In genomic region chr1:53739109-53739681, GRCh38 we compare ENCODE assay signal across 8 cellular contexts. TPM values are rescaled to one million over a fixed set of nuclear protein-coding genes. Genes with fewer than 3 reads are reported as not detected.
DNase-seq lines count a peak whose midpoint lies in the region; ATAC-seq and TF ChIP-seq lines count a peak whose summit lies in the region.

GLIS1 (minus strand) TSS chr1:53739164; CDS start chr1:53738064, 1,100 bp downstream.

- DNase-seq in DMS53 treated with DMSO at 0.1 percent for 48 hours (lab: John Stamatoyannopoulos, UW; ENCODE audit: unreplicated experiment) (peak; percentile 63), OCI-M1 (lab: John Stamatoyannopoulos, UW) (peak; percentile 88), Right ventricle myocardium inferior (ENCODE audit: missing footprints) (peak; percentile 89), omental fat pad (ENCODE audit: low spot score) (no peak), type B pancreatic cell (ENCODE audit: extremely low spot score, unreplicated experiment) (peak; percentile 87)

- H3K36me3 Mint-ChIP-seq in activated naive CD4-positive, alpha-beta T cell treated with anti-CD3 and anti-CD28 coated beads, Interleukin-2, amount 50 U/mL, for 24 hours, result peaks cover 2% of the 10 kb centered on the region
- peaks cover 6% of the 10 kb centered on the region for H3K36me3 Mint-ChIP-seq in type B pancreatic cell

- peaks cover 9% of the 10 kb centered on the region for H3K9me3 Mint-ChIP-seq in activated naive CD4-positive, alpha-beta T cell treated with anti-CD3 and anti-CD28 coated beads, Interleukin-2, amount 50 U/mL, for 24 hours
- peaks cover 10% of the 10 kb centered on the region for H3K9me3 Mint-ChIP-seq in type B pancreatic cell

- 0 out of 2 replicates have a peak, but pooled peaks cover 3% of the 10 kb centered on the region for H3K9me3 ChIP-seq in HUES6 (ENCODE audit: control insufficient read depth, insufficient read depth, low read depth, low read length)

- TF ChIP-seq CTCF in omental fat pad (IDR thresholded peaks at IDR 0.05), result no peak
- TF ChIP-seq CTCF in type B pancreatic cell (conservative IDR thresholded peaks at IDR 0.05), result no peak

- H3K36me3 ChIP-seq in HUES6 (ENCODE audit: control insufficient read depth, insufficient read depth, low read length), result no peaks in the 10 kb centered on the region

- peak within 1 kb of the TSS; percentile 88 for H3K4me3 ChIP-seq in HUES6 (ENCODE audit: low read depth, low read length)

- peaks cover 83% of the 10 kb centered on the region for H3K27me3 ChIP-seq in HUES6 (ENCODE audit: control insufficient read depth, insufficient read depth, low read length)

- peaks cover 32% of the 10 kb centered on the region for H3K4me1 ChIP-seq in HUES6 (ENCODE audit: control insufficient read depth, insufficient read depth, low read length)

- intact Hi-C loops in Right ventricle myocardium inferior (cut with DNase I), result no loop called here

- peak within 1 kb of the TSS; percentile 46 for H3K9ac ChIP-seq in HUES6 (ENCODE audit: low read length)

- H3K27ac ChIP-seq in HUES6 (ENCODE audit: low read depth, low read length), result no peak within 1 kb of the TSS

- ATAC-seq in GM21528 (IDR thresholded peaks at IDR 0.05; ENCODE audit: low FRiP score, unreplicated experiment), result peak; percentile 90
- ATAC-seq in Right ventricle myocardium inferior, result peak; percentile 99
- ATAC-seq in omental fat pad (ENCODE audit: low FRiP score), result peak; percentile 97

- peak within 1 kb of the TSS; percentile 40 for H3K4me3 Mint-ChIP-seq in activated naive CD4-positive, alpha-beta T cell treated with anti-CD3 and anti-CD28 coated beads, Interleukin-2, amount 50 U/mL, for 24 hours
- peak within 1 kb of the TSS; percentile 78 for H3K4me3 Mint-ChIP-seq in type B pancreatic cell

- peaks cover 32% of the 10 kb centered on the region for H3K27me3 Mint-ChIP-seq in activated naive CD4-positive, alpha-beta T cell treated with anti-CD3 and anti-CD28 coated beads, Interleukin-2, amount 50 U/mL, for 24 hours
- H3K27me3 Mint-ChIP-seq in type B pancreatic cell, result peaks cover 71% of the 10 kb centered on the region

- no peaks in the 10 kb centered on the region for H3K4me1 Mint-ChIP-seq in activated naive CD4-positive, alpha-beta T cell treated with anti-CD3 and anti-CD28 coated beads, Interleukin-2, amount 50 U/mL, for 24 hours
- peaks cover 23% of the 10 kb centered on the region for H3K4me1 Mint-ChIP-seq in type B pancreatic cell (ENCODE audit: unreplicated experiment)

- H3K27ac Mint-ChIP-seq in activated naive CD4-positive, alpha-beta T cell treated with anti-CD3 and anti-CD28 coated beads, Interleukin-2, amount 50 U/mL, for 24 hours, result no peak within 1 kb of the TSS
- no peak within 1 kb of the TSS for H3K27ac Mint-ChIP-seq in type B pancreatic cell

RNA-seq across cellular contexts. Expression of gene GLIS1, which starts in this region (rescaled TPM):
- total RNA-seq in Right ventricle myocardium inferior, result not detected
- 1 to 10 TPM in 2 of 4 donors, under 1 TPM in 2; 0.19 to 1.4 (median 0.75) TPM for total RNA-seq in omental fat pad
- total RNA-seq in type B pancreatic cell (ENCODE audit: low replicate concordance), result 0.17 and 2.1 TPM in 2 replicates

Comparison
In these comparisons a context has a peak if more than half of its experiments do, and no peak if none do; other contexts are left out.
1. Peak in DNase-seq and ATAC-seq in Right ventricle myocardium inferior; RNA of the gene not detected or under 1 TPM.